ENCODE assay signal across 1 cellular context in the genomic region with DNA sequence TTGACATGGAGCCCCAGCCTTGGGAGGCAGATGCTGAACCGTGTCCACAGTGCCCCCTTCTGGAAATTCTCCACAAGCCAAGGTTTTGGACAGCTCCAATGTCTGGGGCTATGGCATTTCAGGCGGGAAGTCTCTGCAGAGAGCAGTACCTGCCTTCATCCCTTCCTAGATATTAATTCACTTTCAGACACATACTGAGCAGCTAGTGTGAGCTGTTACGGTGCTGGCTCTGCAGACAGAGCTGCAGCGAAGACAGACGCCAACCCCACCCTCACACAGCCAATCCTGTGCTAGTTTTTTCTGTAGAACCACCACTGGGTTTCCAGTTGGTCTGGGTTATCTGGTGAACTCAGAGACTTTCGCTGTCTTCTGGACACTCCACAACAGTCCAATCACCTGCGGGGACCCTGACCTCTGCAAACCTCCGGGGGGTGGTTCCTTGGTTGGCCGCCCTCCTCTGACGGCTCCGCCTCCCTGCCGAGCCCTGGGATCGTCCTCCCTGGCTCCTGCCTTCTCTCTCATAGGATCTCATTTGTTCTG.
TF ChIP-seq lines count a peak whose summit lies in the region.

No MANE protein-coding gene starts in this region.

TF ChIP-seq in WTC11, 78 proteins besides CTCF, POLR2A, EP300 and RAD21 (continued from another document):
- TF ChIP-seq ERG (CRISPR knock-in tag; IDR thresholded peaks at IDR 0.05): no peak
- TF ChIP-seq AFF4 (CRISPR knock-in tag; IDR thresholded peaks at IDR 0.05; ENCODE audit: borderline replicate concordance): no peak
- no peak for TF ChIP-seq ZNF219 (CRISPR knock-in tag; IDR thresholded peaks at IDR 0.05; ENCODE audit: borderline replicate concordance)
TF ChIP-seq in WTC11: peak in this region for 0.
